ENCODE assay signal across 8 cellular contexts in genomic region chr1:36351222-36351977, GRCh38. TPM values are rescaled to one million over a fixed set of nuclear protein-coding genes. Genes with fewer than 3 reads are reported as not detected.
DNase-seq lines count a peak whose midpoint lies in the region; ATAC-seq and TF ChIP-seq lines count a peak whose summit lies in the region.

No MANE protein-coding gene starts in this region.

- TF ChIP-seq CTCF in omental fat pad (IDR thresholded peaks at IDR 0.05) = no peak

- H3K27me3 Mint-ChIP-seq in naive B cell = no peaks in the 10 kb centered on the region

- H3K36me3 Mint-ChIP-seq in naive B cell = peaks cover 8 to 25% of the 10 kb centered on the region in 2 donors

- ATAC-seq in naive B cell (ENCODE audit: low read depth in 2 of 2) (peak in 1 of 2 donors; percentile 15), HG02571 (IDR thresholded peaks at IDR 0.05; ENCODE audit: unreplicated experiment) (no peak), HG02588 (IDR thresholded peaks at IDR 0.05; ENCODE audit: unreplicated experiment) (no peak), omental fat pad (ENCODE audit: low FRiP score) (no peak)

- H3K9me3 Mint-ChIP-seq in naive B cell = no peaks in the 10 kb centered on the region

- peak overlapping the region in 4 of 6 donors; percentile 42 to 82 (median 50) for H3K27ac Mint-ChIP-seq in naive B cell

- H3K4me3 Mint-ChIP-seq in naive B cell = peak overlapping the region in 1 of 8 donors; percentile 55

- peaks cover 14 to 30% (median 18%) of the 10 kb centered on the region in 3 donors for H3K4me1 Mint-ChIP-seq in naive B cell

- DNase-seq in Ammon's horn (ENCODE audit: low spot score) (peak; percentile 45), M059J (ENCODE audit: low read depth) (peak; percentile 97), dermis blood vessel endothelial cell (peak; percentile 64), naive B cell (no peak), DMS114 treated with DMSO at 0.1 percent for 48 hours (lab: John Stamatoyannopoulos, UW; ENCODE audit: unreplicated experiment) (no peak), omental fat pad (ENCODE audit: low spot score) (no peak)

RNA-seq across cellular contexts. Expression of gene EVA1B, which starts 28.0 kb away (rescaled TPM):
- 35.8 and 44.5 TPM in 2 replicates for total RNA-seq in M059J (2014; rRNA removed; shearing (Covaris generic))
- total RNA-seq in dermis blood vessel endothelial cell (105 and 192 TPM in 2 replicates), omental fat pad (100 to 1,000 TPM in 1 of 4 donors, 10 to 100 TPM in 3; 40.6 to 107 (median 52.4) TPM)
- 1 to 10 TPM in 1 of 6 donors, under 1 TPM in 3, not detected in 2; 0.52 to 1.3 (median 0.74) TPM for polyA plus RNA-seq in naive B cell (ENCODE audit: low read depth in 6 of 6)

RNA-seq across cellular contexts. Expression of gene STK40, which starts 34.3 kb away (rescaled TPM):
- total RNA-seq in M059J (2014; rRNA removed; shearing (Covaris generic)) = 13.2 and 21.4 TPM in 2 replicates
- total RNA-seq in dermis blood vessel endothelial cell = 20.4 and 57.0 TPM in 2 replicates
- polyA plus RNA-seq in naive B cell (ENCODE audit: low read depth in 6 of 6) = 100 to 1,000 TPM in 1 of 6 donors, 10 to 100 TPM in 5; 62.3 to 105 (median 73.3) TPM
- 10 to 100 TPM; 36.1 to 75.5 (median 47.3) TPM for total RNA-seq in omental fat pad

RNA-seq across cellular contexts. Expression of gene SH3D21, which starts 45.2 kb away (rescaled TPM):
- total RNA-seq in M059J (2014; rRNA removed; shearing (Covaris generic)) = 0.25 TPM in 1 of 2 replicates, not detected in the other
- total RNA-seq in dermis blood vessel endothelial cell (0.74 and 1.5 TPM in 2 replicates), omental fat pad (1 to 10 TPM in 2 of 4 donors, under 1 TPM in 2; 0.63 to 3.1 (median 1.4) TPM)
- under 1 TPM in 4 of 6 donors, not detected in 2; 0.23 to 0.51 (median 0.36) TPM for polyA plus RNA-seq in naive B cell (ENCODE audit: low read depth in 6 of 6)

RNA-seq across cellular contexts. Expression of gene LSM10, which starts 46.3 kb away (rescaled TPM):
- 6.8 and 7.6 TPM in 2 replicates for total RNA-seq in M059J (2014; rRNA removed; shearing (Covaris generic))
- total RNA-seq in dermis blood vessel endothelial cell = 9.9 and 13.0 TPM in 2 replicates
- 100 to 1,000 TPM; 358 to 480 (median 448) TPM for polyA plus RNA-seq in naive B cell (ENCODE audit: low read depth in 6 of 6)
- total RNA-seq in omental fat pad = 10 to 100 TPM; 28.7 to 57.8 (median 38.3) TPM

Comparison
In these comparisons a context has a peak if more than half of its experiments do, and no peak if none do; other contexts are left out.
1. DNase-seq: peak in Ammon's horn (single experiment), M059J (single experiment) and dermis blood vessel endothelial cell (single experiment); none in naive B cell (single experiment), DMS114 treated with DMSO at 0.1 percent for 48 hours (single experiment) and omental fat pad (single experiment).